Comparison of ENCODE assay signal across 21 cellular contexts in the genomic region with DNA sequence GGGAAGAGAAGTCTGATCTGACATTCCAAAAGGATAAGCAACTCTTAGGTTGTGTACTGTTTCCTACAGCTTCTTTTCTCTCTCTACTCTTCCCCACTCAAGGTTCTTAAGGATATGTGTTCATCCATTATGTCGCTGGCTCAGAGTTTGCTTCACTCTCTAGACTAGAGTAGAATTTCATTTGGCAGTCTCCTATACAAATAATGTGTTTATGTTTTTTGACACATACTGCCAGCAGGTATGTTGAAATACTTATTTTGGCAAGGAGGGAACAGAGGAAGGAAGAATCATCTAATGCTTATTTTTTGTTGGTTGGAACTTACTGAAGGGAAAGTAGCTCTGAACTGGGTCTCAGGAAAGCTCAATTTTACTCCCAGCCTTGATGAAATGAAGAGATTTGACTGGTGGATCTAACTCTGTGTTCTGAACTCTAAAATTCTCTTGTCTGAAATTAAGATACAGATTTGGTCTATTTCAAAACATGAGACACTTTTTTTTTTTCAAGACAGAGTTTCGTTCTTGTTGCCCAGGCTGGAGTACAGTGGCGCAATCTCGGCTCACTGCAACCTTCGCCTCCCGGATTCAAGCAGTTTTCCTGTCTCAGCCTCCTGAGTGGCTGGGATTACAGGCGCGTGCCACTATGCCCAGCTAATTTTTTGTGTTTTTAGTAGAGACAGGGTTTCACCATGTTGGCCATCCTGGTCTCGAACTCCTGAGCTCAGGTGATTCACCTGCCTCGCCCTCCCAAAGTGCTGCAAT. TPM values are rescaled to one million over a fixed set of nuclear protein-coding genes. Genes with fewer than 3 reads are reported as not detected.
DNase-seq lines count a peak whose midpoint lies in the region; ATAC-seq, FAIRE-seq and TF ChIP-seq lines count a peak whose summit lies in the region.
"Had no signal": no experiment of that assay in that cellular context is flagged by ENCODE, and none has a peak within 500 bp of the region (broad histone marks: within the 10 kb centered on the region; RNA-seq: fewer than 3 reads in every experiment).

No MANE protein-coding gene starts in this region.

- no peak for ATAC-seq in GM18502 (IDR thresholded peaks at IDR 0.05; ENCODE audit: poor library complexity, unreplicated experiment)
- ATAC-seq in HG03025 (IDR thresholded peaks at IDR 0.05; ENCODE audit: low FRiP score, unreplicated experiment): no peak

- FAIRE-seq in H54 (lab: Jason Lieb, UNC): peak; percentile 15
- FAIRE-seq: astrocyte had no signal

- no peaks in the 10 kb centered on the region for H3K9me3 ChIP-seq in colonic mucosa
- H3K9me3 ChIP-seq: sigmoid colon, thoracic aorta had no signal

- DNase-seq in H54 (ENCODE audit: insufficient read length, low spot score) (no peak), astrocyte of the hippocampus (ENCODE audit: low read depth, low spot score) (peak; percentile 17), fibroblast of villous mesenchyme (ENCODE audit: low read depth) (peak; percentile 70), skeletal muscle cell (ENCODE audit: low read depth) (peak; percentile 75), colonic mucosa (no peak), NK-92 (lab: John Stamatoyannopoulos, UW; ENCODE audit: unreplicated experiment) (no peak)
- DNase-seq: activated CD4-positive, alpha-beta T cell treated with anti-CD3 and anti-CD28 coated beads, Interleukin-2, amount 10 ng/mL, durations not matched to agents 24 days and 14 days; activated CD8-positive, alpha-beta memory T cell treated with anti-CD3 and anti-CD28 coated beads, Interleukin-2, amount 50 U/mL, for 4 hours; activated naive CD4-positive, alpha-beta T cell treated with anti-CD3 and anti-CD28 coated beads for 36 hours; AML-193; hypothalamus; NCI-H2029; NCI-H524 treated with DMSO at 0.1 percent for 48 hours; nucleus accumbens; sigmoid colon; stimulated activated CD4-positive, alpha-beta T cell treated with anti-CD3 and anti-CD28 coated beads, Interleukin-2, amount 100 ng/mL, for 48 hours had no signal

- no peaks in the 10 kb centered on the region for H3K27me3 ChIP-seq in colonic mucosa
- H3K27me3 ChIP-seq: sigmoid colon had no signal

- no peaks in the 10 kb centered on the region for H3K36me3 ChIP-seq in colonic mucosa
- H3K36me3 ChIP-seq: thoracic aorta had no signal

- H3K4me3 ChIP-seq in fibroblast of villous mesenchyme (ENCODE audit: low read depth, low read length) (no peak overlapping the region), skeletal muscle cell (ENCODE audit: low read depth, low read length) (no peak overlapping the region), colonic mucosa (no peak overlapping the region)
- H3K4me3 ChIP-seq: sigmoid colon, SK-N-MC, thoracic aorta had no signal

- H3K4me1 ChIP-seq in colonic mucosa: no peaks in the 10 kb centered on the region
- H3K4me1 ChIP-seq: sigmoid colon had no signal

- H3K9ac ChIP-seq in colonic mucosa (ENCODE audit: low read depth in 2 of 2, low read length in 2 of 2): no peak overlapping the region

- no peak overlapping the region for H3K27ac ChIP-seq in colonic mucosa
- H3K27ac ChIP-seq: sigmoid colon, SK-N-MC, thoracic aorta had no signal

- no peak for TF ChIP-seq POLR2A in H54 (IDR thresholded peaks at IDR 0.05; ENCODE audit: low read depth, low read length)

- intact Hi-C loops in colonic mucosa (cut with DNase I): no loop called here

- TF ChIP-seq CTCF in fibroblast of villous mesenchyme (IDR thresholded peaks at IDR 0.05; ENCODE audit: insufficient read depth, low read depth, low read length) (no peak), colonic mucosa (IDR thresholded peaks at IDR 0.05) (no peak)

RNA-seq across cellular contexts. Expression of a gene that starts 7.6 kb away (rescaled TPM):
- total RNA-seq in fibroblast of villous mesenchyme (35.4 and 52.7 TPM in 2 replicates), colonic mucosa (10 to 100 TPM; 80.2 to 85.9 TPM)

RNA-seq across cellular contexts. Expression of a gene that starts 32.0 kb away (rescaled TPM):
- total RNA-seq in fibroblast of villous mesenchyme (15.5 and 23.3 TPM in 2 replicates), colonic mucosa (10 to 100 TPM in 1 of 2 donors, 1 to 10 TPM in 1; 6.9 to 31.1 TPM)

RNA-seq across cellular contexts. Expression of a gene that starts 42.1 kb away (rescaled TPM):
- total RNA-seq in fibroblast of villous mesenchyme: 3.2 and 3.5 TPM in 2 replicates
- 1 to 10 TPM in 1 of 2 donors, under 1 TPM in 1; 0.96 to 1.1 TPM for total RNA-seq in colonic mucosa

Comparison
In these comparisons a context has a peak if more than half of its experiments do, and no peak if none do; other contexts are left out.
1. DNase-seq: peak in astrocyte of the hippocampus (single experiment), fibroblast of villous mesenchyme (single experiment) and skeletal muscle cell (single experiment); none in H54 (single experiment), colonic mucosa (single experiment) and NK-92 (single experiment).